Comparison of ENCODE assay signal across 9 cellular contexts in the genomic region with DNA sequence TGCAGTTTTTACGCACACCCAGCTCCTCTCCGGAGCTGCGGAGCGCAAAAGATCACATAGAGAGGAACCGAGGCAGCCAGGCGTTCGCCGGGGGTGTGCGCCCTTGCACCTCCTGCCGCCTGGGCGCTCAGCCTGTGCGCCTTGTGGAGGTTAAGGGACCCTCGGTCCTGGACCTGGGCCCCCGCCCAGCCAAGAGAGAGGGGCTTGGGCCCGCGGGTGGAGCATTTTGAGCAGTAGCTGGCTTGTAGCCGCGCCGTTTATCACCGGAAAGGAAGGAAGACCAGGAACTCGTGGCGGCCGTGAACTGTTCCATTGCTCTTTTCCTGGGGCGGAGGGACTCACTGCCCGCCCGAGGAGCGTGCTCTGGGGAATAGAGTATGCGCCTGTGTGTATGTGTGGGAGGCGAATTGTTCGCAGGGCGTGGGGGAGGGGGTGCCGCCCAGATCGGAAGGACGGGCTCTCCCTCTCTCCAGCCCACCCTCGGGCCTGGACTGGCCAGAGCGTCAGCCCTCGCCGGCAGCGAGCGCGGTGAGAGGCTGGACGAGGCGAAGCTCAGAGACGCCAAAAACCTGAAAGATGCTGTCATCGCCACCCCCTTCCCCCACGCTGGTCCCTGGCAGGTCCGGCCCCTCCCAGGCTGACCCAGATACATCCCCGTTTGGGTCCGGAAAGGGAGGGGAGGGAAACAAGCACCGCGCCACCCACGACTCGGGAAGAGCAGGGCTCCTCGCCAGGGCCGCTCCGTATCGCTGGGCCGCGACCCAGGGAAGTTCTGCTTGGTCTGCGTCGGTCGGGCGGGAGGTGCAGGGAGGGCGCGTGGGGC. TPM values are rescaled to one million over a fixed set of nuclear protein-coding genes. Genes with fewer than 3 reads are reported as not detected.
DNase-seq lines count a peak whose midpoint lies in the region; ATAC-seq, FAIRE-seq and TF ChIP-seq lines count a peak whose summit lies in the region.
"Had no signal": no experiment of that assay in that cellular context is flagged by ENCODE, and none has a peak within 500 bp of the region (broad histone marks: within the 10 kb centered on the region; RNA-seq: fewer than 3 reads in every experiment).

No MANE protein-coding gene starts in this region.

- CTCF ChIA-PET in H1 (lab: Charles Lee; ENCODE audit: partially characterized antibody): interaction anchor here (0.9 to 2.6 kb wide), 10 partner anchors 9 to 153 kb away, joined by 3 to 14 read pairs (median 5); no protein-coding TSS in a partner anchor

- no peak overlapping the region for H3K56ac ChIP-seq in H1 (replicated peaks; ENCODE audit: insufficient read length, low read depth, low read length)

- H3K4ac ChIP-seq in H1 (replicated peaks; ENCODE audit: insufficient read length, low read depth, low read length) (no peak overlapping the region), mesenchymal stem cell (ENCODE audit: low read depth in 1 of 2, low read length in 2 of 2) (no peak overlapping the region)

- no peak overlapping the region for H3K14ac ChIP-seq in H1 (ENCODE audit: insufficient read length)
- H3K14ac ChIP-seq in mesenchymal stem cell (ENCODE audit: low read length in 2 of 2): no peak overlapping the region

- DNase-seq in 8988T: peak; percentile 37
- DNase-seq in H1 (ENCODE audit: low read depth in 1 of 2, low spot score in 2 of 2): peak in 1 of 2 experiments; percentile 72
- peak; percentile 56 for DNase-seq in mesenchymal stem cell
- DNase-seq in SW 1271 (lab: John Stamatoyannopoulos, UW): no peak

- no peak for TF ChIP-seq RAD21 in H1 (IDR thresholded peaks at IDR 0.05 in 1 of 2, conservative IDR thresholded peaks at IDR 0.05 in 1 of 2; ENCODE audit: low read depth in 2 of 2, low read length in 2 of 2)

- peaks cover 0 to 5% of the 10 kb centered on the region in 2 experiments for H4K20me1 ChIP-seq in H1 (replicated peaks in 1 of 2; ENCODE audit: control insufficient read depth in 1 of 2, insufficient read depth in 2 of 2, low read length in 2 of 2)

- H2AK5ac ChIP-seq in H1 (ENCODE audit: low read depth, low read length) (no peak overlapping the region), mesenchymal stem cell (ENCODE audit: low read length, severe bottlenecking) (no peak overlapping the region)

- peaks cover 0 to 16% (median 4%) of the 10 kb centered on the region in 4 experiments; a peak in 3 of 7 replicates for H3K4me1 ChIP-seq in H1 (replicated peaks in 1 of 4; ENCODE audit: control insufficient read depth in 3 of 4, insufficient read depth in 4 of 4, low read length in 3 of 4)
- peaks cover 22% of the 10 kb centered on the region for H3K4me1 ChIP-seq in mesenchymal stem cell (ENCODE audit: control insufficient read depth, insufficient read depth, low read depth, low read length)

- no peak for FAIRE-seq in H1 (lab: Jason Lieb, UNC)

- H3K23ac ChIP-seq in H1 (ENCODE audit: insufficient read length) (no peak overlapping the region), mesenchymal stem cell (ENCODE audit: low read length in 2 of 2) (no peak overlapping the region)

- H3K4me2 ChIP-seq in H1 (ENCODE audit: insufficient read depth in 1 of 2, low read depth in 2 of 2, low read length in 2 of 2) (peak overlapping the region; percentile 96 to 98), mesenchymal stem cell (ENCODE audit: low read length, poor library complexity, severe bottlenecking) (peak overlapping the region; percentile 91)

- H3K23me2 ChIP-seq in H1 (ENCODE audit: low read depth, low read length): peaks cover 17% of the 10 kb centered on the region

- H3K18ac ChIP-seq in H1 (ENCODE audit: extremely low read depth, low read length) (0 out of 2 replicates have a peak overlapping the region, but pooled peaks have one; percentile 32), mesenchymal stem cell (ENCODE audit: low read depth in 1 of 2, low read length in 2 of 2) (peak overlapping the region in 1 of 2 experiments; percentile 77)

- H3K36me3 ChIP-seq in H1 (ENCODE audit: control insufficient read depth in 2 of 4, insufficient read depth in 4 of 4, low read length in 3 of 4) (peaks cover 0 to 3% (median 0%) of the 10 kb centered on the region in 4 experiments; a peak in 1 of 8 replicates), mesenchymal stem cell (ENCODE audit: control insufficient read depth in 1 of 2, insufficient read depth in 2 of 2, low read depth in 1 of 2, low read length in 2 of 2) (peaks cover 0 to 3% of the 10 kb centered on the region in 2 experiments)
- H3K36me3 ChIP-seq: neutrophil had no signal

- no peak overlapping the region for H2BK20ac ChIP-seq in H1 (ENCODE audit: low read length)

- no peak for TF ChIP-seq POLR2A in H1 (IDR thresholded peaks at IDR 0.05; ENCODE audit: control extremely low read depth in 1 of 2, low read depth in 2 of 2, low read length in 2 of 2)

- no peak overlapping the region for H2BK5ac ChIP-seq in H1 (ENCODE audit: low read depth, low read length)
- no peak overlapping the region for H2BK5ac ChIP-seq in mesenchymal stem cell (ENCODE audit: low read depth, low read length, poor library complexity, severe bottlenecking)

- no peaks in the 10 kb centered on the region for H3K9me3 ChIP-seq in H1 (ENCODE audit: insufficient read depth in 2 of 2, low read depth in 1 of 2, low read length in 1 of 2)
- peaks cover 16% of the 10 kb centered on the region for H3K9me3 ChIP-seq in mesenchymal stem cell (ENCODE audit: control insufficient read depth, low read length)
- H3K9me3 ChIP-seq: neutrophil had no signal

- TF ChIP-seq CTCF in H1 (IDR thresholded peaks at IDR 0.05; ENCODE audit: control extremely low read depth in 1 of 3, insufficient read depth in 1 of 3, low read depth in 1 of 3, low read length in 3 of 3): no peak

- no peak overlapping the region for H4K91ac ChIP-seq in H1 (replicated peaks; ENCODE audit: insufficient read length, low read length)
- no peak overlapping the region for H4K91ac ChIP-seq in mesenchymal stem cell (ENCODE audit: low read length)

- H2AFZ ChIP-seq in H1 (ENCODE audit: low read length): peak overlapping the region; percentile 62; the same call in 1 of the 2 replicates
- peak overlapping the region; percentile 80 for H2AFZ ChIP-seq in mesenchymal stem cell (ENCODE audit: low read depth, low read length)

- no peak for TF ChIP-seq EP300 in H1 (IDR thresholded peaks at IDR 0.05; ENCODE audit: borderline replicate concordance in 1 of 2, low read depth in 2 of 2, low read length in 2 of 2)

- H2BK120ac ChIP-seq in H1 (replicated peaks; ENCODE audit: low read depth, low read length): no peak overlapping the region
- H2BK120ac ChIP-seq in mesenchymal stem cell (ENCODE audit: low read depth, low read length): no peak overlapping the region

- H3K4me3 ChIP-seq in H1 (ENCODE audit: extremely low read depth in 1 of 4, insufficient read depth in 2 of 4, low read depth in 3 of 4, low read length in 4 of 4) (peak overlapping the region; percentile 32 to 70 (median 45)), mesenchymal stem cell (ENCODE audit: insufficient read depth in 1 of 2, low read depth in 1 of 2, low read length in 2 of 2) (peak overlapping the region; percentile 51 to 80)

- H2BK12ac ChIP-seq in H1 (ENCODE audit: low read depth, low read length): 0 out of 2 replicates have a peak overlapping the region, but pooled peaks have one; percentile 27
- H2BK12ac ChIP-seq in mesenchymal stem cell (ENCODE audit: low read length in 2 of 2): peak overlapping the region in 1 of 2 experiments; percentile 66

- H4K8ac ChIP-seq in H1 (ENCODE audit: extremely low read depth, insufficient read depth, low read length) (0 out of 2 replicates have a peak overlapping the region, but pooled peaks have one; percentile 4), mesenchymal stem cell (ENCODE audit: low read length) (peak overlapping the region; percentile 32)

- H2BK15ac ChIP-seq in H1 (ENCODE audit: low read length) (no peak overlapping the region; the same call in 1 of the 2 replicates), mesenchymal stem cell (ENCODE audit: low read depth, poor library complexity, severe bottlenecking) (no peak overlapping the region)

- no peaks in the 10 kb centered on the region for H3K79me1 ChIP-seq in H1 (ENCODE audit: low read depth, low read length)
- H3K79me1 ChIP-seq in mesenchymal stem cell (replicated peaks; ENCODE audit: low read length, poor library complexity, severe bottlenecking): no peaks in the 10 kb centered on the region

- POLR2A ChIA-PET in H1 (lab: Charles Lee; ENCODE audit: partially characterized antibody): no interaction called here

- H3K27me3 ChIP-seq in H1 (replicated peaks in 1 of 4; ENCODE audit: control insufficient read depth in 3 of 4, extremely low read depth in 1 of 4, insufficient read depth in 3 of 4, low read length in 3 of 4) (peaks cover 51 to 73% (median 69%) of the 10 kb centered on the region in 4 experiments), mesenchymal stem cell (ENCODE audit: control insufficient read depth in 1 of 2, insufficient read depth in 1 of 2, low read length in 2 of 2) (peaks cover 16 to 27% of the 10 kb centered on the region in 2 experiments)

- ATAC-seq in HG03432 (IDR thresholded peaks at IDR 0.05; ENCODE audit: unreplicated experiment) (peak; percentile 56), HG02623 (IDR thresholded peaks at IDR 0.05; ENCODE audit: unreplicated experiment) (no peak), GM21381 (IDR thresholded peaks at IDR 0.05; ENCODE audit: unreplicated experiment) (no peak), HG02981 (IDR thresholded peaks at IDR 0.05; ENCODE audit: unreplicated experiment) (no peak)

- H3K27ac ChIP-seq in H1 (ENCODE audit: low read depth, low read length) (no peak overlapping the region), mesenchymal stem cell (ENCODE audit: low read length, poor library complexity, severe bottlenecking) (no peak overlapping the region)
- H3K27ac ChIP-seq: neutrophil had no signal

- H4K5ac ChIP-seq in H1 (ENCODE audit: insufficient read length, low read depth, low read length): no peak overlapping the region

- 2% methylated on average over 46 of the region's 65 CpGs; no CpG with 5 or more reads in 1 of the 2 experiments for WGBS in H1 (ENCODE audit: extremely low coverage in 1 of 2, insufficient coverage in 1 of 2, insufficient read length in 1 of 2, insufficient replicate concordance in 2 of 2, low coverage in 1 of 2, low lambda C conversion rate in 2 of 2, missing lambda C conversion rate in 1 of 2), 2 experiments
- under 1% methylated on average over 49 of the region's 65 CpGs for whole genome bisulfite sequencing in mesenchymal stem cell

- H3K79me2 ChIP-seq in H1 (ENCODE audit: control insufficient read depth in 1 of 2, insufficient read depth in 2 of 2, low read length in 2 of 2): no peaks in the 10 kb centered on the region

- no peak overlapping the region for H3K9ac ChIP-seq in H1 (replicated peaks in 1 of 4; ENCODE audit: extremely low read depth in 1 of 4, low read depth in 3 of 4, low read length in 3 of 4)
- peak overlapping the region; percentile 57 for H3K9ac ChIP-seq in mesenchymal stem cell (ENCODE audit: low read length)

RNA-seq across cellular contexts. Expression of a gene that starts 1.2 kb away (rescaled TPM):
- total RNA-seq in H1 (2021; fragmentation: NEBNext Ultra II Directional; extraction: Animal tissue kit (Norgen Biotek cat#: 25700)): not detected in 2 replicates
- polyA plus RNA-seq in H1 (2011; rRNA removed): not detected in 2 replicates
- polyA plus RNA-seq in H1 (2011; cell fraction: cytosol; rRNA removed): not detected
- polyA plus RNA-seq in H1 (2011; cell fraction: nucleus; rRNA removed): not detected
- 0.09 TPM in 1 of 4 replicates, not detected in the others for polyA plus RNA-seq in H1 (2012, experiment 1 of 2)
- not detected for polyA plus RNA-seq in H1 (2012, experiment 2 of 2)
- polyA plus RNA-seq in H1 (2013, experiment 1 of 2): not detected
- 0.02 TPM for polyA plus RNA-seq in H1 (2013, experiment 2 of 2)
- polyA minus RNA-seq in H1 (2011; rRNA and poly(A)+ RNA removed): not detected in 2 replicates
- polyA minus RNA-seq in H1 (2011; cell fraction: cytosol; rRNA and poly(A)+ RNA removed): not detected
- not detected for polyA minus RNA-seq in H1 (2011; cell fraction: nucleus; rRNA and poly(A)+ RNA removed)
- 0.15 TPM for polyA plus RNA-seq in mesenchymal stem cell (2013, experiment 1 of 2)
- 0.21 TPM for polyA plus RNA-seq in mesenchymal stem cell (2013, experiment 2 of 2)

Comparison
In these comparisons a context has a peak if more than half of its experiments do, and no peak if none do; other contexts are left out.
1. DNase-seq: peak in 8988T (single experiment) and mesenchymal stem cell (single experiment); none in SW 1271 (0 of 2).